Comparison of ENCODE assay signal across 9 cellular contexts in genomic region chr16:2926660-2927646, GRCh38.
DNase-seq lines count a peak whose midpoint lies in the region; ATAC-seq lines count a peak whose summit lies in the region.
"Had no signal": no experiment of that assay in that cellular context is flagged by ENCODE, and none has a peak within 500 bp of the region (broad histone marks: within the 10 kb centered on the region; RNA-seq: fewer than 3 reads in every experiment).

No MANE protein-coding gene starts in this region.

- H3K27me3 Mint-ChIP-seq in central memory CD8-positive, alpha-beta T cell: no peaks in the 10 kb centered on the region
- H3K27me3 Mint-ChIP-seq: activated naive CD8-positive, alpha-beta T cell had no signal

- H3K4me1 Mint-ChIP-seq in central memory CD8-positive, alpha-beta T cell: peaks cover 15% of the 10 kb centered on the region

- ATAC-seq in HG03095 (IDR thresholded peaks at IDR 0.05; ENCODE audit: unreplicated experiment): peak; percentile 66
- peak; percentile 100 for ATAC-seq in central memory CD8-positive, alpha-beta T cell (replicated peaks; ENCODE audit: extremely low read depth, poor library complexity, severe bottlenecking)
- ATAC-seq in GM18858 (IDR thresholded peaks at IDR 0.05; ENCODE audit: unreplicated experiment): no peak

- H3K9me3 Mint-ChIP-seq in central memory CD8-positive, alpha-beta T cell: no peaks in the 10 kb centered on the region

- DNase-seq in DMS 273 (lab: John Stamatoyannopoulos, UW; ENCODE audit: unreplicated experiment): peak; percentile 96
- DNase-seq in NCI-H510A treated with DMSO at 0.1 percent for 48 hours (lab: John Stamatoyannopoulos, UW): peak; percentile 49
- DNase-seq in activated CD4-positive, alpha-beta T cell treated with anti-CD3 and anti-CD28 coated beads for 24 hours (ENCODE audit: low read depth in 2 of 2): peak; percentile 78 to 87
- DNase-seq in central memory CD8-positive, alpha-beta T cell (ENCODE audit: low spot score in 2 of 2): peak; percentile 80 to 84
- peak; percentile 93 for DNase-seq in left kidney (ENCODE audit: low read depth, low spot score)
- DNase-seq in stimulated activated CD4-positive, alpha-beta T cell treated with anti-CD3 and anti-CD28 coated beads, Interleukin-1b, Interleukin-23, amount 100 ng/mL, for 48 hours: peak; percentile 89

- no peak overlapping the region for H3K4me3 Mint-ChIP-seq in central memory CD8-positive, alpha-beta T cell
- H3K4me3 Mint-ChIP-seq: activated naive CD8-positive, alpha-beta T cell had no signal

- peaks cover 10% of the 10 kb centered on the region for H3K36me3 Mint-ChIP-seq in central memory CD8-positive, alpha-beta T cell (ENCODE audit: insufficient read depth)
- H3K36me3 Mint-ChIP-seq: activated naive CD8-positive, alpha-beta T cell had no signal

- H3K27ac Mint-ChIP-seq in central memory CD8-positive, alpha-beta T cell (ENCODE audit: low read depth): peak overlapping the region; percentile 0
- H3K27ac Mint-ChIP-seq: activated naive CD8-positive, alpha-beta T cell had no signal
